In the genomic region with DNA sequence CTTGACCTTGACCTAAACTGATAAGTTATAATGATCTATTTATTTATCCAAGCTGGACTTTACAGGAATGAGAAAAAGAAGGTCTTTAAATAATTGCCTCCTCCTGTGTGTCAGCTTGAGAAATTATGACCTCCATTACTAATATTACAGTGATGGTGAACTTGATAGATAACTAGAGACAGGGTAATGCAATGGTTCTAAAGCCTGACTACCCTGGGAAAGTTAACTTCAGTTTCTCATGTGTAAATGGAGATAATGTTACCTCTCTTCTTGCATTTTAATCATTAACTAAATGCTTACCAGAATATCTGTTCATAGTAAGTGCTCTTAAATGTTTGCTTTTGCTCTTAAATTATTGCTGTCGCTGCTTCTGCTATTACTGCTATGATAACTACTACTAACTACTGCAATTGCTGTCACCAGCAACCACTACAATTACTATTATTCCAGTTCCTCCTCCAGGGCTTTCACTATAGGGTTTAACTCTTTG, we compare ENCODE assay signal across 23 cellular contexts.
DNase-seq lines count a peak whose midpoint lies in the region; ATAC-seq and TF ChIP-seq lines count a peak whose summit lies in the region.
"Had no signal": no experiment of that assay in that cellular context is flagged by ENCODE, and none has a peak within 500 bp of the region (broad histone marks: within the 10 kb centered on the region; RNA-seq: fewer than 3 reads in every experiment).

No MANE protein-coding gene starts in this region.

- DNase-seq in DMS53 treated with DMSO at 0.1 percent for 48 hours (lab: John Stamatoyannopoulos, UW; ENCODE audit: unreplicated experiment) (peak; percentile 85), left lobe of liver (ENCODE audit: low spot score) (no peak), progenitor cell of endocrine pancreas (ENCODE audit: low spot score, unreplicated experiment) (no peak), KBM-7 (no peak), middle frontal gyrus (ENCODE audit: extremely low spot score, low spot score) (no peak)
- DNase-seq in effector CD4-positive, alpha-beta T cell, result no peak
- DNase-seq: activated CD4-positive, CD25-positive, alpha-beta regulatory T cell; activated CD8-positive, alpha-beta T cell treated with anti-CD3 and anti-CD28 coated beads for 36 hours; activated naive CD4-positive, alpha-beta T cell treated with anti-CD3 and anti-CD28 coated beads for 36 hours; activated T-cell treated with anti-CD3 and anti-CD28 coated beads, Interleukin-2, amount 50 U/mL, for 1 hour; central memory CD4-positive, alpha-beta T cell; GOT3; mucosa of descending colon; NCI-H1694 treated with DMSO at 0.1 percent for 48 hours; NCI-H82 had no signal

- ATAC-seq in left lobe of liver, result peak; percentile 83
- ATAC-seq in HG03108 (IDR thresholded peaks at IDR 0.05; ENCODE audit: unreplicated experiment), result no peak
- ATAC-seq: activated CD8-positive, alpha-beta T cell treated with anti-CD3 and anti-CD28 coated beads for 36 hours; esophagus mucosa; mucosa of descending colon; Panc1; stimulated activated memory B cell treated with anti-CD40 and anti-IgM and Interleukin-4, amounts not matched to agents 10 μg/mL and 1 μg/mL and 100 μg/mL, for 72 hours had no signal

- H3K4me1 Mint-ChIP-seq in progenitor cell of endocrine pancreas (ENCODE audit: low read depth), result peaks cover 29% of the 10 kb centered on the region

- H3K27ac Mint-ChIP-seq in progenitor cell of endocrine pancreas, result no peak overlapping the region
- H3K27ac Mint-ChIP-seq: activated CD8-positive, alpha-beta T cell treated with anti-CD3 and anti-CD28 coated beads for 36 hours; activated naive CD4-positive, alpha-beta T cell treated with anti-CD3 and anti-CD28 coated beads for 36 hours; stimulated activated memory B cell treated with anti-CD40 and anti-IgM and Interleukin-4, amounts not matched to agents 10 μg/mL and 1 μg/mL and 100 μg/mL, for 72 hours had no signal

- H3K4me3 Mint-ChIP-seq in progenitor cell of endocrine pancreas (ENCODE audit: low read depth), result peak overlapping the region; percentile 4
- H3K4me3 Mint-ChIP-seq: activated CD8-positive, alpha-beta T cell treated with anti-CD3 and anti-CD28 coated beads for 36 hours; activated naive CD4-positive, alpha-beta T cell treated with anti-CD3 and anti-CD28 coated beads for 36 hours; stimulated activated memory B cell treated with anti-CD40 and anti-IgM and Interleukin-4, amounts not matched to agents 10 μg/mL and 1 μg/mL and 100 μg/mL, for 72 hours had no signal

- no peaks in the 10 kb centered on the region for H3K27me3 Mint-ChIP-seq in progenitor cell of endocrine pancreas
- H3K27me3 Mint-ChIP-seq: activated CD8-positive, alpha-beta T cell treated with anti-CD3 and anti-CD28 coated beads for 36 hours; stimulated activated memory B cell treated with anti-CD40 and anti-IgM and Interleukin-4, amounts not matched to agents 10 μg/mL and 1 μg/mL and 100 μg/mL, for 72 hours had no signal

- no peaks in the 10 kb centered on the region for H3K9me3 Mint-ChIP-seq in progenitor cell of endocrine pancreas (ENCODE audit: low read depth)
- H3K9me3 Mint-ChIP-seq: activated CD8-positive, alpha-beta T cell treated with anti-CD3 and anti-CD28 coated beads for 36 hours; activated naive CD4-positive, alpha-beta T cell treated with anti-CD3 and anti-CD28 coated beads for 36 hours; stimulated activated memory B cell treated with anti-CD40 and anti-IgM and Interleukin-4, amounts not matched to agents 10 μg/mL and 1 μg/mL and 100 μg/mL, for 72 hours had no signal

- peak overlapping the region; percentile 54; the same call in 1 of the 2 replicates for H3K27ac ChIP-seq in VCaP
- H3K27ac ChIP-seq: KMS-11, neutrophil, SJSA1 had no signal

- in situ Hi-C loops in KBM-7 (cut with MboI; ENCODE audit: low pct_unique_long_range_greater_than_20kb, low sequenced_read_pairs), result no loop called here

- peaks cover 3% of the 10 kb centered on the region for H3K36me3 Mint-ChIP-seq in progenitor cell of endocrine pancreas (ENCODE audit: insufficient read depth)

- TF ChIP-seq CTCF in VCaP (conservative IDR thresholded peaks at IDR 0.05), result no peak
- no peak for TF ChIP-seq CTCF in progenitor cell of endocrine pancreas (IDR thresholded peaks at IDR 0.05; ENCODE audit: unreplicated experiment)
